In genomic region chr12:57620936-57621496, GRCh38 we compare ENCODE assay signal across 1 cellular context.
TF ChIP-seq lines count a peak whose summit lies in the region.

No MANE protein-coding gene starts in this region.

TF ChIP-seq in H1, 55 proteins besides CTCF, POLR2A, EP300 and RAD21:
- TF ChIP-seq MAX (IDR thresholded peaks at IDR 0.05) = peak; percentile 11; the same call in 1 of the 2 replicates
- no peak for TF ChIP-seq TAF7 (optimal IDR thresholded peaks at IDR 0.05; ENCODE audit: borderline replicate concordance, low read depth, low read length)
- TF ChIP-seq EZH2 (IDR thresholded peaks at IDR 0.05; ENCODE audit: low read depth, low read length, severe bottlenecking) = peak; percentile 89
- no peak for TF ChIP-seq NANOG (IDR thresholded peaks at IDR 0.05; ENCODE audit: insufficient read depth, low read depth, low read length, poor library complexity, severe bottlenecking)
- no peak for TF ChIP-seq GABPA (IDR thresholded peaks at IDR 0.05; ENCODE audit: borderline replicate concordance, insufficient read depth, low read length)
- 0 out of 4 replicates have a peak, but pooled peaks of 1 of the 2 experiments have one; percentile 33 for TF ChIP-seq SIN3A (conservative IDR thresholded peaks at IDR 0.05 in 1 of 2, IDR thresholded peaks at IDR 0.05 in 1 of 2; ENCODE audit: low read depth in 1 of 2, low read length in 2 of 2)
- TF ChIP-seq SUZ12 (IDR thresholded peaks at IDR 0.05; ENCODE audit: low read length) = peak; percentile 88
